In genomic region chr9:83196946-83197345, GRCh38 we compare ENCODE assay signal across 20 cellular contexts.
DNase-seq lines count a peak whose midpoint lies in the region; ATAC-seq and TF ChIP-seq lines count a peak whose summit lies in the region.
"Had no signal": no experiment of that assay in that cellular context is flagged by ENCODE, and none has a peak within 500 bp of the region (broad histone marks: within the 10 kb centered on the region; RNA-seq: fewer than 3 reads in every experiment).

No MANE protein-coding gene starts in this region.

- 78% methylated on average over 2 of the region's 2 CpGs for WGBS in testis, 2 donors

- no peaks in the 10 kb centered on the region for H3K36me3 Mint-ChIP-seq in activated naive CD8-positive, alpha-beta T cell treated with anti-CD3 and anti-CD28 coated beads, Interleukin-2, amount 50 U/mL, for 24 hours (ENCODE audit: low read depth)
- H3K36me3 Mint-ChIP-seq in activated naive CD8-positive, alpha-beta T cell treated with anti-CD3 and anti-CD28 coated beads for 36 hours, result no peaks in the 10 kb centered on the region
- H3K36me3 Mint-ChIP-seq in stimulated activated memory B cell treated with anti-CD40 and anti-IgM and Interleukin-4, amounts not matched to agents 10 μg/mL and 1 μg/mL and 100 μg/mL, for 72 hours, result no peaks in the 10 kb centered on the region
- H3K36me3 Mint-ChIP-seq: CD4-positive, alpha-beta memory T cell; IgD-negative memory B cell had no signal

- DNase-seq in activated naive CD8-positive, alpha-beta T cell treated with anti-CD3 and anti-CD28 coated beads, Interleukin-2, amount 50 U/mL, for 24 hours, result no peak
- no peak for DNase-seq in activated naive CD8-positive, alpha-beta T cell treated with anti-CD3 and anti-CD28 coated beads for 36 hours
- DNase-seq in glomerular visceral epithelial cell (ENCODE audit: extremely low spot score) (peak; percentile 20), testis (no peak), T-helper 9 cell (no peak), activated gamma-delta T cell (lab: John Stamatoyannopoulos, UW) (no peak)
- DNase-seq: CD4-positive, alpha-beta memory T cell; DMS53; GM23248; HCEC 1CT; Kasumi-1; NCI-H2081 treated with DMSO at 0.1 percent for 48 hours; NCI-H2227 treated with DMSO at 0.1 percent for 48 hours; OCI-M1; SHP77; SK-N-SH had no signal

- H3K4me1 Mint-ChIP-seq in activated naive CD8-positive, alpha-beta T cell treated with anti-CD3 and anti-CD28 coated beads, Interleukin-2, amount 50 U/mL, for 24 hours, result no peaks in the 10 kb centered on the region
- H3K4me1 Mint-ChIP-seq in activated naive CD8-positive, alpha-beta T cell treated with anti-CD3 and anti-CD28 coated beads for 36 hours, result no peaks in the 10 kb centered on the region
- H3K4me1 Mint-ChIP-seq in stimulated activated memory B cell treated with anti-CD40 and anti-IgM and Interleukin-4, amounts not matched to agents 10 μg/mL and 1 μg/mL and 100 μg/mL, for 72 hours, result no peaks in the 10 kb centered on the region
- H3K4me1 Mint-ChIP-seq: CD4-positive, alpha-beta memory T cell had no signal

- H3K9me3 ChIP-seq in testis, result no peaks in the 10 kb centered on the region
- H3K9me3 ChIP-seq: BE2C, SK-N-SH had no signal

- no peak for TF ChIP-seq POLR2A in testis (IDR thresholded peaks at IDR 0.05)

- intact Hi-C loops in testis (cut with DNase I; ENCODE audit: low total_unique reads), result no loop called here

- H3K27ac Mint-ChIP-seq in activated naive CD8-positive, alpha-beta T cell treated with anti-CD3 and anti-CD28 coated beads, Interleukin-2, amount 50 U/mL, for 24 hours, result no peak overlapping the region
- H3K27ac Mint-ChIP-seq in activated naive CD8-positive, alpha-beta T cell treated with anti-CD3 and anti-CD28 coated beads for 36 hours, result no peak overlapping the region
- no peak overlapping the region for H3K27ac Mint-ChIP-seq in stimulated activated memory B cell treated with anti-CD40 and anti-IgM and Interleukin-4, amounts not matched to agents 10 μg/mL and 1 μg/mL and 100 μg/mL, for 72 hours
- H3K27ac Mint-ChIP-seq: CD4-positive, alpha-beta memory T cell; IgD-negative memory B cell had no signal

- H3K27me3 ChIP-seq in testis, result no peaks in the 10 kb centered on the region
- H3K27me3 ChIP-seq: BE2C had no signal

- TF ChIP-seq CTCF in VCaP (conservative IDR thresholded peaks at IDR 0.05) (no peak), testis (IDR thresholded peaks at IDR 0.05) (no peak)

- no peaks in the 10 kb centered on the region for H3K9me3 Mint-ChIP-seq in activated naive CD8-positive, alpha-beta T cell treated with anti-CD3 and anti-CD28 coated beads, Interleukin-2, amount 50 U/mL, for 24 hours
- H3K9me3 Mint-ChIP-seq in activated naive CD8-positive, alpha-beta T cell treated with anti-CD3 and anti-CD28 coated beads for 36 hours, result no peaks in the 10 kb centered on the region
- H3K9me3 Mint-ChIP-seq in stimulated activated memory B cell treated with anti-CD40 and anti-IgM and Interleukin-4, amounts not matched to agents 10 μg/mL and 1 μg/mL and 100 μg/mL, for 72 hours, result no peaks in the 10 kb centered on the region

- H3K27ac ChIP-seq in VCaP (peak overlapping the region; percentile 34), testis (no peak overlapping the region)
- H3K27ac ChIP-seq: GM23248 had no signal

- no peaks in the 10 kb centered on the region for H3K4me1 ChIP-seq in testis

- peaks cover 2% of the 10 kb centered on the region for H3K27me3 Mint-ChIP-seq in activated naive CD8-positive, alpha-beta T cell treated with anti-CD3 and anti-CD28 coated beads, Interleukin-2, amount 50 U/mL, for 24 hours
- peaks cover 14% of the 10 kb centered on the region for H3K27me3 Mint-ChIP-seq in activated naive CD8-positive, alpha-beta T cell treated with anti-CD3 and anti-CD28 coated beads for 36 hours
- H3K27me3 Mint-ChIP-seq in stimulated activated memory B cell treated with anti-CD40 and anti-IgM and Interleukin-4, amounts not matched to agents 10 μg/mL and 1 μg/mL and 100 μg/mL, for 72 hours, result peaks cover 11% of the 10 kb centered on the region

- H3K36me3 ChIP-seq in testis (ENCODE audit: low read depth, missing control alignments), result no peaks in the 10 kb centered on the region
- H3K36me3 ChIP-seq: BE2C had no signal

- H3K4me3 Mint-ChIP-seq in activated naive CD8-positive, alpha-beta T cell treated with anti-CD3 and anti-CD28 coated beads, Interleukin-2, amount 50 U/mL, for 24 hours, result no peak overlapping the region
- H3K4me3 Mint-ChIP-seq in activated naive CD8-positive, alpha-beta T cell treated with anti-CD3 and anti-CD28 coated beads for 36 hours, result no peak overlapping the region
- H3K4me3 Mint-ChIP-seq in stimulated activated memory B cell treated with anti-CD40 and anti-IgM and Interleukin-4, amounts not matched to agents 10 μg/mL and 1 μg/mL and 100 μg/mL, for 72 hours, result no peak overlapping the region
- H3K4me3 Mint-ChIP-seq: CD4-positive, alpha-beta memory T cell had no signal

- peak; percentile 50 for ATAC-seq in activated naive CD8-positive, alpha-beta T cell treated with anti-CD3 and anti-CD28 coated beads, Interleukin-2, amount 50 U/mL, for 24 hours
- peak; percentile 29 for ATAC-seq in stimulated activated memory B cell treated with anti-CD40 and anti-IgM and Interleukin-4, amounts not matched to agents 10 μg/mL and 1 μg/mL and 100 μg/mL, for 72 hours

- no peak overlapping the region for H3K4me3 ChIP-seq in testis
- H3K4me3 ChIP-seq: GM23248 had no signal
